In the genomic region with DNA sequence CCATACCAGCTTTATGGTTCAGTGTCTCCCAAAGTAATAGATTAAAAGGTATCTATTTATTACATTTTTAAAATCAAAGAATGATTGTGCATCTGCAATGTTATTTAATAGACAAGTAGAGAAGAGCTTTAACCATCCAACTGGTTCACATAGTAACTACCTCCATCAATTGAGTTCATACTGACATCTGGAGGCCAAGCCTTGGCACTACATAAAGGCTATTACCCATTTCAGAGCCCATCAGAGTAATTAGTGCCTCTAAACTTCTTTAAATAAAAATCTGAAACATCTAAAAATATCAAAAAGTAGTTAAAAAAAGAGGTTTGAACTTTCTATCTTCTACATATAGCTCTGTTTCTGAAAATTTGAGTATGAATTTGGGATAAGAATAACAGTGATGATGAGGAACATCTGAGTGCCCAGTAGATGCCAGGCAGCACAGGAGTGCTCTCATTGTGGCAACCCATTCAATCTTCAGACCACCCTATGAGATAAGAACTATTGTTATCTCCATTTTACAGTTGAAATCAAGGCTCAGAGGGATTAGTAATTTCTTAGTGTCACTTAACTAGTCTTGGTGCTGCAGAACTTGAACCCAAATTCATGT, we compare ENCODE assay signal across 1 cellular context.
TF ChIP-seq lines count a peak whose summit lies in the region.

No MANE protein-coding gene starts in this region.

TF ChIP-seq in GM12878, 131 proteins besides CTCF, POLR2A, EP300 and RAD21 (continued from another document):
- TF ChIP-seq, protein P1, sequence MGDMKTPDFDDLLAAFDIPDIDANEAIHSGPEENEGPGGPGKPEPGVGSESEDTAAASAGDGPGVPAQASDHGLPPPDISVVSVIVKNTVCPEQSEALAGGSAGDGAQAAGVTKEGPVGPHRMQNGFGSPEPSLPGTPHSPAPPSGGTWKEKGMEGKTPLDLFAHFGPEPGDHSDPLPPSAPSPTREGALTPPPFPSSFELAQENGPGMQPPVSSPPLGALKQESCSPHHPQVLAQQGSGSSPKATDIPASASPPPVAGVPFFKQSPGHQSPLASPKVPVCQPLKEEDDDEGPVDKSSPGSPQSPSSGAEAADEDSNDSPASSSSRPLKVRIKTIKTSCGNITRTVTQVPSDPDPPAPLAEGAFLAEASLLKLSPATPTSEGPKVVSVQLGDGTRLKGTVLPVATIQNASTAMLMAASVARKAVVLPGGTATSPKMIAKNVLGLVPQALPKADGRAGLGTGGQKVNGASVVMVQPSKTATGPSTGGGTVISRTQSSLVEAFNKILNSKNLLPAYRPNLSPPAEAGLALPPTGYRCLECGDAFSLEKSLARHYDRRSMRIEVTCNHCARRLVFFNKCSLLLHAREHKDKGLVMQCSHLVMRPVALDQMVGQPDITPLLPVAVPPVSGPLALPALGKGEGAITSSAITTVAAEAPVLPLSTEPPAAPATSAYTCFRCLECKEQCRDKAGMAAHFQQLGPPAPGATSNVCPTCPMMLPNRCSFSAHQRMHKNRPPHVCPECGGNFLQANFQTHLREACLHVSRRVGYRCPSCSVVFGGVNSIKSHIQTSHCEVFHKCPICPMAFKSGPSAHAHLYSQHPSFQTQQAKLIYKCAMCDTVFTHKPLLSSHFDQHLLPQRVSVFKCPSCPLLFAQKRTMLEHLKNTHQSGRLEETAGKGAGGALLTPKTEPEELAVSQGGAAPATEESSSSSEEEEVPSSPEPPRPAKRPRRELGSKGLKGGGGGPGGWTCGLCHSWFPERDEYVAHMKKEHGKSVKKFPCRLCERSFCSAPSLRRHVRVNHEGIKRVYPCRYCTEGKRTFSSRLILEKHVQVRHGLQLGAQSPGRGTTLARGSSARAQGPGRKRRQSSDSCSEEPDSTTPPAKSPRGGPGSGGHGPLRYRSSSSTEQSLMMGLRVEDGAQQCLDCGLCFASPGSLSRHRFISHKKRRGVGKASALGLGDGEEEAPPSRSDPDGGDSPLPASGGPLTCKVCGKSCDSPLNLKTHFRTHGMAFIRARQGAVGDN (IDR thresholded peaks at IDR 0.05) = no peak
- no peak for TF ChIP-seq IKZF2 (IDR thresholded peaks at IDR 0.05)
- TF ChIP-seq, protein P2, sequence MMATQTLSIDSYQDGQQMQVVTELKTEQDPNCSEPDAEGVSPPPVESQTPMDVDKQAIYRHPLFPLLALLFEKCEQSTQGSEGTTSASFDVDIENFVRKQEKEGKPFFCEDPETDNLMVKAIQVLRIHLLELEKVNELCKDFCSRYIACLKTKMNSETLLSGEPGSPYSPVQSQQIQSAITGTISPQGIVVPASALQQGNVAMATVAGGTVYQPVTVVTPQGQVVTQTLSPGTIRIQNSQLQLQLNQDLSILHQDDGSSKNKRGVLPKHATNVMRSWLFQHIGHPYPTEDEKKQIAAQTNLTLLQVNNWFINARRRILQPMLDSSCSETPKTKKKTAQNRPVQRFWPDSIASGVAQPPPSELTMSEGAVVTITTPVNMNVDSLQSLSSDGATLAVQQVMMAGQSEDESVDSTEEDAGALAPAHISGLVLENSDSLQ (IDR thresholded peaks at IDR 0.05) = no peak
